In the genomic region with DNA sequence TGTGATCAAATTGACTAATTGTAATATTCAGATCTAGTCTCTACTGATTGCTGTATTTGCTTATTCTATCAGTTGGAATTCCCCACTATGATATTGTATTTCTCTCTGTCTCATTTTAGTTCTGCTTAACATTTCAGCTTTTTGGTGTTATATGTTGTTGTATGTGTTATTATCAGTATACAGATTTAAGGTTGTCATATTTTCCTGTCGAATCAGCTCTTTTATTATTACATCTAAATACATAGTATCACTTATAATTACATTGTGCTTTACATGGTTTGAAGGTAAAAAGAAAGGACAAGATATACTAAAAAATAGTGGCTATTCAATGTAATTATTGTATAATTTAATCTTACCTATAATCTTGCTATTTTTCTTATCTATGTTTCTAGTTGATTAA, we compare ENCODE assay signal across 24 cellular contexts.
"Had no signal": no experiment of that assay in that cellular context is flagged by ENCODE, and none has a peak within 500 bp of the region (broad histone marks: within the 10 kb centered on the region; RNA-seq: fewer than 3 reads in every experiment).

No MANE protein-coding gene starts in this region.

- H3K4me1 Mint-ChIP-seq: endodermal cell, mesothelial cell of epicardium, naive B cell had no signal

- H3K27me3 Mint-ChIP-seq: dendritic cell treated with granulocyte-macrophage colony-stimulating factor and Interleukin-4, amounts not matched to agents 40 ng/mL and 50 ng/mL, for 4 days; effector memory CD8-positive, alpha-beta T cell had no signal

- H3K4me3 Mint-ChIP-seq: dendritic cell treated with granulocyte-macrophage colony-stimulating factor and Interleukin-4, amounts not matched to agents 40 ng/mL and 50 ng/mL, for 4 days; effector memory CD8-positive, alpha-beta T cell; endodermal cell; mesothelial cell of epicardium; naive B cell had no signal

- H3K27me3 ChIP-seq: colonic mucosa, esophagus muscularis mucosa, foreskin keratinocyte, gastrocnemius medialis, heart right ventricle, left lung had no signal

- DNase-seq: colonic mucosa; cortex of kidney; effector CD8-positive, alpha-beta T cell; effector memory CD8-positive, alpha-beta T cell; endodermal cell; foreskin keratinocyte; gastrocnemius medialis; glutamatergic neuron; head of caudate nucleus; heart right ventricle; hippocampal formation; left cardiac atrium; left lung; left ventricle myocardium superior; lower lobe of right lung; mesenchymal stem cell; mucosa of descending colon; naive B cell had no signal

- H3K4me1 ChIP-seq: colonic mucosa, esophagus muscularis mucosa, foreskin keratinocyte, gastrocnemius medialis, heart right ventricle, left lung, lower lobe of right lung had no signal

- ATAC-seq: effector memory CD8-positive, alpha-beta T cell; foreskin keratinocyte; gastrocnemius medialis; heart right ventricle; left cardiac atrium; left lung; left ventricle myocardium superior; lower lobe of right lung; mucosa of descending colon had no signal

- H3K36me3 Mint-ChIP-seq: mesothelial cell of epicardium, naive B cell had no signal

- H3K27ac ChIP-seq: colonic mucosa, esophagus muscularis mucosa, foreskin keratinocyte, gastrocnemius medialis, heart right ventricle, left lung, lower lobe of right lung had no signal

- H3K27ac Mint-ChIP-seq: dendritic cell treated with granulocyte-macrophage colony-stimulating factor and Interleukin-4, amounts not matched to agents 40 ng/mL and 50 ng/mL, for 4 days; effector memory CD8-positive, alpha-beta T cell; endodermal cell; mesothelial cell of epicardium; naive B cell had no signal

- H3K4me3 ChIP-seq: colonic mucosa, esophagus muscularis mucosa, gastrocnemius medialis, heart right ventricle, left lung, lower lobe of right lung, mucosa of descending colon had no signal

- H3K9me3 ChIP-seq: colonic mucosa, esophagus muscularis mucosa, gastrocnemius medialis, lower lobe of right lung, mucosa of descending colon had no signal

- H3K36me3 ChIP-seq: colonic mucosa, esophagus muscularis mucosa, gastrocnemius medialis, heart right ventricle, left lung, lower lobe of right lung had no signal

- FAIRE-seq: endothelial cell of umbilical vein, islet of Langerhans, keratinocyte had no signal
